ENCODE assay signal across 17 cellular contexts in genomic region chr2:236593956-236594355, GRCh38. TPM values are rescaled to one million over a fixed set of nuclear protein-coding genes. Genes with fewer than 3 reads are reported as not detected.
DNase-seq lines count a peak whose midpoint lies in the region; ATAC-seq, FAIRE-seq and TF ChIP-seq lines count a peak whose summit lies in the region.
"Had no signal": no experiment of that assay in that cellular context is flagged by ENCODE, and none has a peak within 500 bp of the region (broad histone marks: within the 10 kb centered on the region; RNA-seq: fewer than 3 reads in every experiment).

No MANE protein-coding gene starts in this region.

- FAIRE-seq in GM12891 (lab: Jason Lieb, UNC): peak; percentile 88
- FAIRE-seq in HTR-8/SVneo (lab: Jason Lieb, UNC): peak; percentile 99
- FAIRE-seq: K562 had no signal

- peaks cover 9% of the 10 kb centered on the region for H3K9me3 ChIP-seq in trophoblast cell (ENCODE audit: insufficient read depth, low read depth, low read length)
- no peaks in the 10 kb centered on the region for H3K9me3 ChIP-seq in upper lobe of left lung
- H3K9me3 ChIP-seq: BLaER1 had no signal

- H3K9ac ChIP-seq in trophoblast cell (ENCODE audit: low read length): no peak overlapping the region
- H3K9ac ChIP-seq: BLaER1 had no signal

- peak overlapping the region; percentile 75 for H3K23ac ChIP-seq in trophoblast cell (ENCODE audit: low read length)

- no peak overlapping the region for H2BK120ac ChIP-seq in trophoblast cell (ENCODE audit: insufficient read depth, low read length, poor library complexity)

- H3K27me3 ChIP-seq in trophoblast cell (ENCODE audit: insufficient read depth, low read length) (no peaks in the 10 kb centered on the region), upper lobe of left lung (no peaks in the 10 kb centered on the region)
- H3K27me3 ChIP-seq: BLaER1 had no signal

- no peak overlapping the region for H2BK5ac ChIP-seq in trophoblast cell (ENCODE audit: low read depth, low read length, poor library complexity)

- H3K4me1 ChIP-seq in trophoblast cell (ENCODE audit: control insufficient read depth in 1 of 2, insufficient read depth in 2 of 2, low read length in 2 of 2) (peaks cover 0 to 4% of the 10 kb centered on the region in 2 experiments), upper lobe of left lung (no peaks in the 10 kb centered on the region)
- H3K4me1 ChIP-seq: BLaER1 had no signal

- peaks cover 5% of the 10 kb centered on the region for H3K79me1 ChIP-seq in trophoblast cell (ENCODE audit: low read length)

- no peak for TF ChIP-seq POLR2A in GM12891 (IDR thresholded peaks at IDR 0.05; ENCODE audit: low read depth, low read length)
- TF ChIP-seq POLR2A in erythroblast (IDR thresholded peaks at IDR 0.05; ENCODE audit: low read length): no peak
- no peak for TF ChIP-seq POLR2A in upper lobe of left lung (IDR thresholded peaks at IDR 0.05)

- H4K91ac ChIP-seq in trophoblast cell (ENCODE audit: low read depth, low read length): no peak overlapping the region

- H3K18ac ChIP-seq in trophoblast cell (ENCODE audit: low read length): no peak overlapping the region

- H3K79me2 ChIP-seq in trophoblast cell (ENCODE audit: control insufficient read depth, insufficient read depth, low read length, poor library complexity): no peaks in the 10 kb centered on the region

- H3K36me3 ChIP-seq in trophoblast cell (ENCODE audit: control insufficient read depth in 1 of 2, insufficient read depth in 2 of 2, low read length in 2 of 2) (no peaks in the 10 kb centered on the region), upper lobe of left lung (no peaks in the 10 kb centered on the region)
- H3K36me3 ChIP-seq: BLaER1 had no signal

- H3K4me2 ChIP-seq in trophoblast cell (ENCODE audit: low read length): no peak overlapping the region
- H3K4me2 ChIP-seq: BLaER1, GM23338 had no signal

- TF ChIP-seq EP300 in upper lobe of left lung (IDR thresholded peaks at IDR 0.05): no peak

- H4K12ac ChIP-seq in trophoblast cell (ENCODE audit: low read depth, low read length): no peak overlapping the region

- H3K4me3 ChIP-seq in trophoblast cell (ENCODE audit: low read depth, low read length): peak overlapping the region; percentile 33
- no peak overlapping the region for H3K4me3 ChIP-seq in upper lobe of left lung
- H3K4me3 ChIP-seq: BLaER1, GM23338, K562 had no signal

- TF ChIP-seq CTCF in upper lobe of left lung (IDR thresholded peaks at IDR 0.05): no peak

- H2AK5ac ChIP-seq in trophoblast cell (ENCODE audit: low read length): no peak overlapping the region

- no peak overlapping the region for H3K14ac ChIP-seq in trophoblast cell (ENCODE audit: low read length)

- H4K8ac ChIP-seq in trophoblast cell (ENCODE audit: low read depth, low read length): no peak overlapping the region

- no peak overlapping the region for H3K27ac ChIP-seq in trophoblast cell (ENCODE audit: low read depth, low read length)
- H3K27ac ChIP-seq in upper lobe of left lung: no peak overlapping the region
- H3K27ac ChIP-seq: BLaER1 had no signal

- H2AFZ ChIP-seq in trophoblast cell (ENCODE audit: insufficient read depth, low read length, poor library complexity): no peak overlapping the region
- H2AFZ ChIP-seq: GM23338 had no signal

- H3K4ac ChIP-seq in trophoblast cell (ENCODE audit: low read depth, low read length): no peak overlapping the region

- DNase-seq in GM12891 (ENCODE audit: insufficient read length, low spot score) (no peak), HTR-8/SVneo (ENCODE audit: insufficient read length, low spot score) (no peak), erythroblast (lab: John Stamatoyannopoulos, UW) (peak; percentile 14 to 43), trophoblast cell (no peak), upper lobe of left lung (no peak), ureter (ENCODE audit: low spot score) (no peak)
- DNase-seq: 8988T; CD4-positive, alpha-beta memory T cell; DMS153; DMS79; GDM1; H7 had no signal

- ATAC-seq in upper lobe of left lung (ENCODE audit: low FRiP score in 2 of 2) (no peak), HG03469 (IDR thresholded peaks at IDR 0.05; ENCODE audit: unreplicated experiment) (no peak)
- ATAC-seq: GM23338, HCT116, K562 had no signal

- H2BK12ac ChIP-seq in trophoblast cell (ENCODE audit: low read length): no peak overlapping the region

TF ChIP-seq in GM12891, 5 proteins besides CTCF, POLR2A, EP300 and RAD21:
- TF ChIP-seq POU2F2 (IDR thresholded peaks at IDR 0.05; ENCODE audit: low read depth, low read length) (no peak), SPI1 (IDR thresholded peaks at IDR 0.05; ENCODE audit: low read depth, low read length) (no peak), PAX5 (IDR thresholded peaks at IDR 0.05; ENCODE audit: insufficient read depth, low read length, severe bottlenecking) (no peak), POLR2AphosphoS5 (IDR thresholded peaks at IDR 0.05; ENCODE audit: low read depth, low read length) (no peak), TAF1 (IDR thresholded peaks at IDR 0.05; ENCODE audit: low read depth, low read length) (no peak)
TF ChIP-seq in GM12891: peak in this region for 0.

RNA-seq across cellular contexts. Expression of gene ACKR3, which starts 24.3 kb away (rescaled TPM):
- polyA plus RNA-seq in GM12891 (2012; ENCODE audit: low read depth, missing spikeins): 13.3 TPM
- 301 and 313 TPM in 2 replicates for polyA plus RNA-seq in trophoblast cell (2013)
- total RNA-seq in upper lobe of left lung (10 to 100 TPM in 3 of 6 donors, 1 to 10 TPM in 3; 3.9 to 28.5 (median 10.5) TPM), ureter (21.3 TPM)
- polyA plus RNA-seq: K562 had no signal

Comparison
In these comparisons a context has a peak if more than half of its experiments do, and no peak if none do; other contexts are left out.
1. DNase-seq: peak in erythroblast (2 of 2); none in GM12891 (single experiment), HTR-8/SVneo (single experiment), trophoblast cell (0 of 2), upper lobe of left lung (0 of 2) and ureter (single experiment).